ENCODE assay signal across 1 cellular context in the genomic region with DNA sequence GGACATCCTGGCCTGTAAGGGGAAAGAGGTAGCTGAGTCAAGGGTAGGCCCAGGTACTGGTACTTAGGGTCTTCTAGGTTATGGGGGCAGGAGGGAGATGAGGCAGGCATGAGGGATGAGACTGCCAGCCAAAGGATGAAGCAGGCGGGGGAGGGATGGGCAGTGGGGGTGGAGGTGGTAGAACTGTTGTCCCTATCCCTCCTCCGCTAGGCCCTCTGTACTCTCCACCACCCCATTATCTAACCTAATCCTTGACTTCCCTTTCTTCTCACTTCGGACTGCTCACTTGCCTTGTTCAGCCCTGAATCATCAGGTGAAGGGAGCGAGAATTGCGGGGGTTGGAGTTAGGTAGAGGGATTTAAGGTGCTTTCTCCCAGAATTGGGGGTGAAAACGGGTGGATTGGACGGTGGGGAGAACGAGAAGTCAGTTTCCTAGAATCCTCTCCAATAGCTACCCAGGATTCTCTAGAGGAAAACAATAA.
TF ChIP-seq lines count a peak whose summit lies in the region.

No MANE protein-coding gene starts in this region.

TF ChIP-seq in WTC11, 78 proteins besides CTCF, POLR2A, EP300 and RAD21 (continued from another document):
- TF ChIP-seq, protein P1, sequence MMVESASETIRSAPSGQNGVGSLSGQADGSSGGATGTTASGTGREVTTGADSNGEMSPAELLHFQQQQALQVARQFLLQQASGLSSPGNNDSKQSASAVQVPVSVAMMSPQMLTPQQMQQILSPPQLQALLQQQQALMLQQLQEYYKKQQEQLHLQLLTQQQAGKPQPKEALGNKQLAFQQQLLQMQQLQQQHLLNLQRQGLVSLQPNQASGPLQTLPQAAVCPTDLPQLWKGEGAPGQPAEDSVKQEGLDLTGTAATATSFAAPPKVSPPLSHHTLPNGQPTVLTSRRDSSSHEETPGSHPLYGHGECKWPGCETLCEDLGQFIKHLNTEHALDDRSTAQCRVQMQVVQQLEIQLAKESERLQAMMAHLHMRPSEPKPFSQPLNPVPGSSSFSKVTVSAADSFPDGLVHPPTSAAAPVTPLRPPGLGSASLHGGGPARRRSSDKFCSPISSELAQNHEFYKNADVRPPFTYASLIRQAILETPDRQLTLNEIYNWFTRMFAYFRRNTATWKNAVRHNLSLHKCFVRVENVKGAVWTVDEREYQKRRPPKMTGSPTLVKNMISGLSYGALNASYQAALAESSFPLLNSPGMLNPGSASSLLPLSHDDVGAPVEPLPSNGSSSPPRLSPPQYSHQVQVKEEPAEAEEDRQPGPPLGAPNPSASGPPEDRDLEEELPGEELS (CRISPR knock-in tag; IDR thresholded peaks at IDR 0.05): no peak
- TF ChIP-seq ATF1 (CRISPR knock-in tag; IDR thresholded peaks at IDR 0.05) (no peak), CREB1 (CRISPR knock-in tag; IDR thresholded peaks at IDR 0.05) (no peak), ZNF219 (CRISPR knock-in tag; IDR thresholded peaks at IDR 0.05; ENCODE audit: borderline replicate concordance) (no peak), SMAD4 (CRISPR knock-in tag; IDR thresholded peaks at IDR 0.05) (no peak)
- TF ChIP-seq, protein P2, sequence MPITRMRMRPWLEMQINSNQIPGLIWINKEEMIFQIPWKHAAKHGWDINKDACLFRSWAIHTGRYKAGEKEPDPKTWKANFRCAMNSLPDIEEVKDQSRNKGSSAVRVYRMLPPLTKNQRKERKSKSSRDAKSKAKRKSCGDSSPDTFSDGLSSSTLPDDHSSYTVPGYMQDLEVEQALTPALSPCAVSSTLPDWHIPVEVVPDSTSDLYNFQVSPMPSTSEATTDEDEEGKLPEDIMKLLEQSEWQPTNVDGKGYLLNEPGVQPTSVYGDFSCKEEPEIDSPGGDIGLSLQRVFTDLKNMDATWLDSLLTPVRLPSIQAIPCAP (CRISPR knock-in tag; IDR thresholded peaks at IDR 0.05): no peak
- TF ChIP-seq, protein P3, sequence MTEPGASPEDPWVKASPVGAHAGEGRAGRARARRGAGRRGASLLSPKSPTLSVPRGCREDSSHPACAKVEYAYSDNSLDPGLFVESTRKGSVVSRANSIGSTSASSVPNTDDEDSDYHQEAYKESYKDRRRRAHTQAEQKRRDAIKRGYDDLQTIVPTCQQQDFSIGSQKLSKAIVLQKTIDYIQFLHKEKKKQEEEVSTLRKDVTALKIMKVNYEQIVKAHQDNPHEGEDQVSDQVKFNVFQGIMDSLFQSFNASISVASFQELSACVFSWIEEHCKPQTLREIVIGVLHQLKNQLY (CRISPR knock-in tag; IDR thresholded peaks at IDR 0.05): no peak
- TF ChIP-seq, protein P4, sequence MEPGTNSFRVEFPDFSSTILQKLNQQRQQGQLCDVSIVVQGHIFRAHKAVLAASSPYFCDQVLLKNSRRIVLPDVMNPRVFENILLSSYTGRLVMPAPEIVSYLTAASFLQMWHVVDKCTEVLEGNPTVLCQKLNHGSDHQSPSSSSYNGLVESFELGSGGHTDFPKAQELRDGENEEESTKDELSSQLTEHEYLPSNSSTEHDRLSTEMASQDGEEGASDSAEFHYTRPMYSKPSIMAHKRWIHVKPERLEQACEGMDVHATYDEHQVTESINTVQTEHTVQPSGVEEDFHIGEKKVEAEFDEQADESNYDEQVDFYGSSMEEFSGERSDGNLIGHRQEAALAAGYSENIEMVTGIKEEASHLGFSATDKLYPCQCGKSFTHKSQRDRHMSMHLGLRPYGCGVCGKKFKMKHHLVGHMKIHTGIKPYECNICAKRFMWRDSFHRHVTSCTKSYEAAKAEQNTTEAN (CRISPR knock-in tag; IDR thresholded peaks at IDR 0.05): no peak
- TF ChIP-seq, protein P5, sequence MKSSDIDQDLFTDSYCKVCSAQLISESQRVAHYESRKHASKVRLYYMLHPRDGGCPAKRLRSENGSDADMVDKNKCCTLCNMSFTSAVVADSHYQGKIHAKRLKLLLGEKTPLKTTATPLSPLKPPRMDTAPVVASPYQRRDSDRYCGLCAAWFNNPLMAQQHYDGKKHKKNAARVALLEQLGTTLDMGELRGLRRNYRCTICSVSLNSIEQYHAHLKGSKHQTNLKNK (CRISPR knock-in tag; IDR thresholded peaks at IDR 0.05): no peak
TF ChIP-seq in WTC11: peak in this region for 0.
